ENCODE assay signal across 1 cellular context in the genomic region with DNA sequence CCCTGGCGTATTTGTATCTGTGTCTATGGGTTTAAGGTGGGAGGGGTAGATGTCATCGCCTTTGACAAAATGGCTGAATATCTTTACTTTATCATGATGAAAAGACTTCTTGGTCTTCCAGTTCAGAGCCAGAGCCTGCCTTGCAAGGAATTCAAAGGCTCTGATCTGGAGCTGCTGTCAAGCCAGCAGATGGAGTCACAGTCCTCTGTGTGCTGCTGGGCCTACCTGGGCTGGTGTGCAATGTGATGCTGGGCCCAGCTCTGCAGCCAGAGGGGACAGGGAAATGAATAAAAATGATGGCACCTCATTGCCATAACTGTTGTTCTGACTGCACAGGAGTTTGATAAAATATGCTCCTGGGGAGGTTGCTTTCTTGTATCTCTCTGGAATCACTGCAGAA.
TF ChIP-seq lines count a peak whose summit lies in the region.

No MANE protein-coding gene starts in this region.

TF ChIP-seq in IMR-90, 13 proteins besides CTCF, POLR2A, EP300 and RAD21:
- TF ChIP-seq CHD1 (IDR thresholded peaks at IDR 0.05; ENCODE audit: low read depth, low read length) (no peak), FOS (IDR thresholded peaks at IDR 0.05; ENCODE audit: low read depth, low read length) (no peak)
TF ChIP-seq in IMR-90: peak in this region for 0.
